ENCODE assay signal across 28 cellular contexts in the genomic region with DNA sequence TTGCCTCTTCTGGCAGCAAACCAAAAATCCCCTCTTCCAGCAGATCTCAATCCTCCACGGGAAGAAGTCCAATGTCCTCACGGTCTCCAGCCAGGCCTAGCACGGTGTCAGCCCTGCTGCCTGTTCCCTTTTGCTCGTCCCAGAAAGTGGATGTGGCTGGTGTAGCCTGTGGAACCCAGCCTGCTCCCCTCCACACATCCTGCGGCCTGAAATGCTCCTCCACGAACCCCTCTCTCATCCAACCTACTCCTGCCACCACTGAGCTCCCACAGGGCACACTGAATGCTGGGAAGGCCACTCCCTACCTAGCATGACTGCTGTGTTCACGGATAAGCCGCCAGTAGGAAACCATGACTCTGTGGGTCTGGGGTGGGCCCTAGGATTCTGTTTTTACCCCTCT. TPM values are rescaled to one million over a fixed set of nuclear protein-coding genes. Genes with fewer than 3 reads are reported as not detected.
DNase-seq lines count a peak whose midpoint lies in the region; ATAC-seq and TF ChIP-seq lines count a peak whose summit lies in the region.
"Had no signal": no experiment of that assay in that cellular context is flagged by ENCODE, and none has a peak within 500 bp of the region (broad histone marks: within the 10 kb centered on the region; RNA-seq: fewer than 3 reads in every experiment).

No MANE protein-coding gene starts in this region.

- no peak for ATAC-seq in activated naive CD8-positive, alpha-beta T cell treated with anti-CD3 and anti-CD28 coated beads, Interleukin-2, amount 50 U/mL, for 24 hours
- ATAC-seq in body of pancreas (no peak), right lobe of liver (no peak), HG02642 (IDR thresholded peaks at IDR 0.05; ENCODE audit: poor library complexity, unreplicated experiment) (no peak)
- ATAC-seq: A549 had no signal

- H3K4me3 Mint-ChIP-seq in activated naive CD8-positive, alpha-beta T cell = peak overlapping the region; percentile 23
- H3K4me3 Mint-ChIP-seq in activated naive CD8-positive, alpha-beta T cell treated with anti-CD3 and anti-CD28 coated beads, Interleukin-2, amount 50 U/mL, for 24 hours = no peak overlapping the region
- peak overlapping the region; percentile 26 to 95 (median 91) for H3K4me3 Mint-ChIP-seq in nephron

- H3K36me3 ChIP-seq in body of pancreas (replicated peaks in 1 of 2; ENCODE audit: insufficient read depth in 1 of 2, low read depth in 2 of 2) = no peaks in the 10 kb centered on the region
- H3K36me3 ChIP-seq in vagina = no peaks in the 10 kb centered on the region
- no peaks in the 10 kb centered on the region for H3K36me3 ChIP-seq in right lobe of liver
- H3K36me3 ChIP-seq: SJCRH30 had no signal

- intact Hi-C loops in body of pancreas (cut with DNase I) (no loop called here), vagina (cut with DNase I) (no loop called here), right lobe of liver (cut with DNase I) (no loop called here)

- H3K4me1 Mint-ChIP-seq in activated naive CD8-positive, alpha-beta T cell (ENCODE audit: low read depth) = peaks cover 15% of the 10 kb centered on the region
- peaks cover 18% of the 10 kb centered on the region for H3K4me1 Mint-ChIP-seq in activated naive CD8-positive, alpha-beta T cell treated with anti-CD3 and anti-CD28 coated beads, Interleukin-2, amount 50 U/mL, for 24 hours
- peaks cover 13% of the 10 kb centered on the region for H3K4me1 Mint-ChIP-seq in nephron

- no peak for DNase-seq in activated naive CD8-positive, alpha-beta T cell treated with anti-CD3 and anti-CD28 coated beads, Interleukin-2, amount 50 U/mL, for 24 hours
- DNase-seq in body of pancreas (no peak), vagina (ENCODE audit: extremely low spot score in 2 of 2) (no peak), middle frontal gyrus (ENCODE audit: extremely low spot score, low spot score) (no peak), right lobe of liver (no peak)
- DNase-seq: activated naive CD4-positive, alpha-beta T cell treated with anti-CD3 and anti-CD28 coated beads for 36 hours; activated T-cell treated with anti-CD3 and anti-CD28 coated beads for 4 hours; anterior cingulate cortex; Caco-2; central memory CD4-positive, alpha-beta T cell; GM23248; immature natural killer cell; left ventricle myocardium inferior; NCI-H1436; NCI-H2107; nucleus accumbens; SJCRH30; stimulated activated CD4-positive, alpha-beta T cell treated with anti-CD3 and anti-CD28 coated beads, Interleukin-4, amount 100 ng/mL, for 24 hours; WERI-Rb-1 had no signal

- H3K9me3 Mint-ChIP-seq in activated naive CD8-positive, alpha-beta T cell (ENCODE audit: low read depth) = no peaks in the 10 kb centered on the region
- H3K9me3 Mint-ChIP-seq in activated naive CD8-positive, alpha-beta T cell treated with anti-CD3 and anti-CD28 coated beads, Interleukin-2, amount 50 U/mL, for 24 hours = no peaks in the 10 kb centered on the region
- no peaks in the 10 kb centered on the region for H3K9me3 Mint-ChIP-seq in nephron
- H3K9me3 Mint-ChIP-seq: activated naive CD4-positive, alpha-beta T cell treated with anti-CD3 and anti-CD28 coated beads for 36 hours; immature natural killer cell; stimulated activated naive CD8-positive, alpha-beta T cell treated with anti-CD3 and anti-CD28 coated beads, Interleukin-15, Interleukin-2, amounts not matched to agents 100 ng/mL and 50 ng/mL, for 24 hours; T-helper 1 cell treated with Interleukin-12 subunit alpha and Interleukin-12 subunit beta and Interleukin-4 antibody, amounts not matched to agents 30 μg/mL and 1 μg/mL, for 36 hours; type B pancreatic cell had no signal

- H3K27me3 ChIP-seq in body of pancreas (no peaks in the 10 kb centered on the region), vagina (no peaks in the 10 kb centered on the region), right lobe of liver (no peaks in the 10 kb centered on the region)
- H3K27me3 ChIP-seq: SJCRH30 had no signal

- H3K9me3 ChIP-seq in body of pancreas (no peaks in the 10 kb centered on the region), vagina (no peaks in the 10 kb centered on the region), right lobe of liver (no peaks in the 10 kb centered on the region)
- H3K9me3 ChIP-seq: A549, Caco-2, left ventricle myocardium inferior, SJCRH30 had no signal

- 43% methylated on average over 8 of the region's 8 CpGs for WGBS in body of pancreas, 2 donors
- WGBS in right lobe of liver (ENCODE audit: insufficient coverage, low coverage, low lambda C conversion rate, missing lambda C conversion rate) = 92% methylated on average over 2 of the region's 8 CpGs

- H3K4me3 ChIP-seq in body of pancreas = no peak overlapping the region
- H3K4me3 ChIP-seq in vagina = no peak overlapping the region
- H3K4me3 ChIP-seq in right lobe of liver = no peak overlapping the region
- H3K4me3 ChIP-seq: A549, GM23248, left ventricle myocardium inferior, SJCRH30 had no signal

- H3K36me3 Mint-ChIP-seq in activated naive CD8-positive, alpha-beta T cell = peaks cover 2% of the 10 kb centered on the region
- H3K36me3 Mint-ChIP-seq in activated naive CD8-positive, alpha-beta T cell treated with anti-CD3 and anti-CD28 coated beads, Interleukin-2, amount 50 U/mL, for 24 hours (ENCODE audit: low read depth) = peaks cover 28% of the 10 kb centered on the region
- peaks cover 28% of the 10 kb centered on the region for H3K36me3 Mint-ChIP-seq in nephron (ENCODE audit: low read depth)

- peak overlapping the region; percentile 94 to 99 (median 96) for H3K27ac ChIP-seq in body of pancreas
- no peak overlapping the region for H3K27ac ChIP-seq in vagina
- H3K27ac ChIP-seq in right lobe of liver = no peak overlapping the region
- H3K27ac ChIP-seq: GM23248, left ventricle myocardium inferior, SJCRH30, WERI-Rb-1 had no signal

- H3K27ac Mint-ChIP-seq in activated naive CD8-positive, alpha-beta T cell = no peak overlapping the region
- no peak overlapping the region for H3K27ac Mint-ChIP-seq in activated naive CD8-positive, alpha-beta T cell treated with anti-CD3 and anti-CD28 coated beads, Interleukin-2, amount 50 U/mL, for 24 hours
- peak overlapping the region in 2 of 3 experiments; percentile 69 to 87 for H3K27ac Mint-ChIP-seq in nephron
- H3K27ac Mint-ChIP-seq: B cell had no signal

- H3K27me3 Mint-ChIP-seq in activated naive CD8-positive, alpha-beta T cell = no peaks in the 10 kb centered on the region
- no peaks in the 10 kb centered on the region for H3K27me3 Mint-ChIP-seq in activated naive CD8-positive, alpha-beta T cell treated with anti-CD3 and anti-CD28 coated beads, Interleukin-2, amount 50 U/mL, for 24 hours
- H3K27me3 Mint-ChIP-seq in nephron (ENCODE audit: low read depth) = peaks cover 3% of the 10 kb centered on the region
- H3K27me3 Mint-ChIP-seq: B cell; stimulated activated naive CD8-positive, alpha-beta T cell treated with anti-CD3 and anti-CD28 coated beads, Interleukin-15, Interleukin-2, amounts not matched to agents 100 ng/mL and 50 ng/mL, for 24 hours; type B pancreatic cell had no signal

- no peak for TF ChIP-seq POLR2A in body of pancreas (IDR thresholded peaks at IDR 0.05)
- no peak for TF ChIP-seq POLR2A in vagina (IDR thresholded peaks at IDR 0.05)
- TF ChIP-seq POLR2A in right lobe of liver (IDR thresholded peaks at IDR 0.05) = no peak

- peaks cover 36% of the 10 kb centered on the region for H3K4me1 ChIP-seq in body of pancreas
- peaks cover 11% of the 10 kb centered on the region for H3K4me1 ChIP-seq in vagina
- H3K4me1 ChIP-seq in right lobe of liver = no peaks in the 10 kb centered on the region
- H3K4me1 ChIP-seq: SJCRH30 had no signal

- no peak for TF ChIP-seq CTCF in body of pancreas (IDR thresholded peaks at IDR 0.05)
- TF ChIP-seq CTCF in nephron (IDR thresholded peaks at IDR 0.05; ENCODE audit: unreplicated experiment in 3 of 3) = no peak
- TF ChIP-seq CTCF in vagina (IDR thresholded peaks at IDR 0.05) = no peak
- no peak for TF ChIP-seq CTCF in right lobe of liver (IDR thresholded peaks at IDR 0.05)

RNA-seq across cellular contexts. Expression of a gene that starts 3.0 kb away (rescaled TPM):
- total RNA-seq in body of pancreas (10 to 100 TPM; 40.5 to 98.9 TPM), vagina (76.6 TPM), right lobe of liver (10 to 100 TPM; 26.6 to 57.7 (median 32.9) TPM)

RNA-seq across cellular contexts. Expression of a gene that starts 4.8 kb away (rescaled TPM):
- total RNA-seq in body of pancreas (10 to 100 TPM; 33.9 to 56.6 TPM), vagina (52.3 TPM), right lobe of liver (10 to 100 TPM; 11.8 to 31.9 (median 17.9) TPM)

RNA-seq across cellular contexts. Expression of a gene that starts 13.4 kb away (rescaled TPM):
- 100 to 1,000 TPM in 1 of 2 donors, 10 to 100 TPM in 1; 57.3 to 126 TPM for total RNA-seq in body of pancreas
- total RNA-seq in vagina = 22.3 TPM
- total RNA-seq in right lobe of liver = 1 to 10 TPM in 3 of 6 experiments, under 1 TPM in 3; 0.18 to 2.4 (median 1.1) TPM
- total RNA-seq: B cell, fibroblast of villous mesenchyme, GM23248, SJCRH30 had no signal

RNA-seq across cellular contexts. Expression of a gene that starts 14.3 kb away (rescaled TPM):
- 1,000 to 10,000 TPM; 1,319 to 1,729 TPM for total RNA-seq in body of pancreas
- total RNA-seq in vagina = 1,892 TPM
- total RNA-seq in right lobe of liver = 100 to 1,000 TPM; 399 to 706 (median 486) TPM

RNA-seq across cellular contexts. Expression of a gene that starts 26.8 kb away (rescaled TPM):
- 1 to 10 TPM; 4.0 to 9.6 TPM for total RNA-seq in body of pancreas
- 5.4 TPM for total RNA-seq in vagina
- total RNA-seq in right lobe of liver = 1 to 10 TPM; 1.2 to 3.5 (median 3.2) TPM

Comparison
In these comparisons a context has a peak if more than half of its experiments do, and no peak if none do; other contexts are left out.
1. H3K27ac Mint-ChIP-seq: peak in nephron (2 of 3); none in activated naive CD8-positive, alpha-beta T cell (single experiment) and activated naive CD8-positive, alpha-beta T cell treated with anti-CD3 and anti-CD28 coated beads, Interleukin-2, amount 50 U/mL, for 24 hours (single experiment).
2. H3K27ac ChIP-seq: peak in body of pancreas (4 of 4); none in vagina (single experiment) and right lobe of liver (0 of 3).